ENCODE assay signal across 8 cellular contexts in the genomic region with DNA sequence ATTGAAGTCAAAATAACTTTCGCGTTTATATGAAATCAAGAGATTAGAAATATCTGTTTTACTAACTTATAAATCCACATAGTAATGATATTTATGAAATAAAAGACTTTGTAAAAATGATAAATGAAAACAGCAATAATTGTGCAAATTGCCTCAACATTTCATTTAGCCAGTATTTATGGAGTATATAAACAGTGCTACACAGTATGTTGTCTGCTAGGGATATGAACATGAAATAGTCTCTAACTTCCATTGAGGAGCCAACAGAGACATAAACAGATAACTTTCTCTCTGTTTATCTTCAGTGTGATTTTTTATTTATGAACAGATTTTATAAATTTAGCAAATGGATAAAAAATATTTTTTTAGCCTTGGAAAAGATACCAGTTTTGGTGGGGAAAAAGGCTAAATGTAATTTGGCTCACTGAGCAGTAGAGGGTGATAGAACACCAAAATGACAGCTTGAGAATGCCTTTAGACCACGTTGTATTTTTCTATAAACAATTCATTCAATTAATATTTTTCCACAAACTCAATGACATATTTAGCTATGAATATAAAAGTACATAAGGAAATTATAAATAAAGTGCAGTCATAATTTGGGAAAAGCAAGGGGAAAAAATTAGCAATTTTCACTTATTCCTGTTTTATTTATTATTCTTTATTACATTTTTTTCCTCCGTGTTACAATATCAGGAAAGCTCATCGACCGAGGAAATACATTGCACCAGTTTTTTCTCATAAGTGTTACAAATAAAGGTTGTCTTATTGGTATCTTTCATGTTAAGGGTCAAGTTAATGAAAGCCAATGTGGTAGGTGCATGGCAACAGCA. TPM values are rescaled to one million over a fixed set of nuclear protein-coding genes. Genes with fewer than 3 reads are reported as not detected.
DNase-seq lines count a peak whose midpoint lies in the region; ATAC-seq and TF ChIP-seq lines count a peak whose summit lies in the region.

No MANE protein-coding gene starts in this region.

- H3K4me3 Mint-ChIP-seq in CD8-positive, alpha-beta T cell = no peak overlapping the region
- no peak overlapping the region for H3K4me3 Mint-ChIP-seq in mesothelial cell of epicardium
- no peak overlapping the region for H3K4me3 Mint-ChIP-seq in activated naive CD4-positive, alpha-beta T cell treated with anti-CD3 and anti-CD28 coated beads, Interleukin-2, amount 10 ng/mL, durations not matched to agents 7 days and 5 days

- no peak overlapping the region for H3K27ac ChIP-seq in CD8-positive, alpha-beta T cell (ENCODE audit: low read depth, low read length)
- H3K27ac ChIP-seq in coronary artery = no peak overlapping the region

- intact Hi-C loops in CD8-positive, alpha-beta T cell (cut with DNase I, micrococcal nuclease) = loop anchor here (1.0 to 10.0 kb wide), 9 partner anchors 49 to 730 kb away; partner anchors contain the start of genes ELAPOR1 (in 1 of the 2), PRPF38B (in 1 of the 2) and STXBP3 (in 1 of the 2)

- peaks cover 21% of the 10 kb centered on the region for H3K27me3 Mint-ChIP-seq in CD8-positive, alpha-beta T cell (ENCODE audit: low read depth)
- peaks cover 6% of the 10 kb centered on the region for H3K27me3 Mint-ChIP-seq in mesothelial cell of epicardium (ENCODE audit: low read depth)
- peaks cover 28% of the 10 kb centered on the region for H3K27me3 Mint-ChIP-seq in activated naive CD4-positive, alpha-beta T cell treated with anti-CD3 and anti-CD28 coated beads, Interleukin-2, amount 10 ng/mL, durations not matched to agents 7 days and 5 days

- DNase-seq in CD8-positive, alpha-beta T cell = no peak
- DNase-seq in HFF-Myc (ENCODE audit: extremely low read depth, low read depth) (no peak), NCI-H82 (lab: John Stamatoyannopoulos, UW) (peak; percentile 67), coronary artery (ENCODE audit: low spot score) (no peak), mesothelial cell of epicardium (ENCODE audit: low spot score in 2 of 2, unreplicated experiment in 2 of 2) (no peak)
- no peak for DNase-seq in activated naive CD4-positive, alpha-beta T cell treated with anti-CD3 and anti-CD28 coated beads, Interleukin-2, amount 10 ng/mL, durations not matched to agents 7 days and 5 days
- DNase-seq in activated CD8-positive, alpha-beta memory T cell treated with anti-CD3 and anti-CD28 coated beads, Interleukin-2, amount 50 U/mL, for 4 hours = no peak

- no peak overlapping the region for H3K27ac Mint-ChIP-seq in CD8-positive, alpha-beta T cell
- no peak overlapping the region for H3K27ac Mint-ChIP-seq in mesothelial cell of epicardium
- H3K27ac Mint-ChIP-seq in activated naive CD4-positive, alpha-beta T cell treated with anti-CD3 and anti-CD28 coated beads, Interleukin-2, amount 10 ng/mL, durations not matched to agents 7 days and 5 days = no peak overlapping the region

- no peaks in the 10 kb centered on the region for H3K36me3 Mint-ChIP-seq in CD8-positive, alpha-beta T cell
- H3K36me3 Mint-ChIP-seq in mesothelial cell of epicardium = no peaks in the 10 kb centered on the region
- H3K36me3 Mint-ChIP-seq in activated naive CD4-positive, alpha-beta T cell treated with anti-CD3 and anti-CD28 coated beads, Interleukin-2, amount 10 ng/mL, durations not matched to agents 7 days and 5 days = no peaks in the 10 kb centered on the region

- TF ChIP-seq CTCF in CD8-positive, alpha-beta T cell (IDR thresholded peaks at IDR 0.05) = peak; percentile 99
- TF ChIP-seq CTCF in HFF-Myc (IDR thresholded peaks at IDR 0.05; ENCODE audit: low read depth, low read length, missing control alignments) (peak; percentile 62), coronary artery (IDR thresholded peaks at IDR 0.05) (peak; percentile 61), mesothelial cell of epicardium (IDR thresholded peaks at IDR 0.05; ENCODE audit: unreplicated experiment) (peak; percentile 71)

- POLR2A ChIA-PET in CD8-positive, alpha-beta T cell (lab: Charles Lee) = interaction anchor here (1.5 to 2.5 kb wide), 3 partner anchors 47 to 180 kb away, joined by 12 to 16 read pairs (median 12); partner anchors contain the start of genes EEIG2 and PRPF38B

- no peaks in the 10 kb centered on the region for H3K36me3 ChIP-seq in CD8-positive, alpha-beta T cell (ENCODE audit: insufficient read depth, low read length)

- H3K27me3 ChIP-seq in CD8-positive, alpha-beta T cell (ENCODE audit: insufficient read depth, low read length) = no peaks in the 10 kb centered on the region

- H3K9me3 ChIP-seq in CD8-positive, alpha-beta T cell (ENCODE audit: low read length) = no peaks in the 10 kb centered on the region

- H3K4me3 ChIP-seq in CD8-positive, alpha-beta T cell (ENCODE audit: low read depth, low read length) = no peak overlapping the region
- H3K4me3 ChIP-seq in HFF-Myc (replicated peaks; ENCODE audit: low read depth, low read length) (no peak overlapping the region), coronary artery (no peak overlapping the region)

- H3K4me1 ChIP-seq in CD8-positive, alpha-beta T cell (ENCODE audit: insufficient read depth, low read length) = no peaks in the 10 kb centered on the region

- peak; percentile 69 for ATAC-seq in CD8-positive, alpha-beta T cell
- ATAC-seq in GM18873 (IDR thresholded peaks at IDR 0.05; ENCODE audit: low FRiP score, unreplicated experiment) = no peak

- no peaks in the 10 kb centered on the region for H3K4me1 Mint-ChIP-seq in CD8-positive, alpha-beta T cell (ENCODE audit: low read depth)
- peaks cover 2% of the 10 kb centered on the region for H3K4me1 Mint-ChIP-seq in mesothelial cell of epicardium
- no peaks in the 10 kb centered on the region for H3K4me1 Mint-ChIP-seq in activated naive CD4-positive, alpha-beta T cell treated with anti-CD3 and anti-CD28 coated beads, Interleukin-2, amount 10 ng/mL, durations not matched to agents 7 days and 5 days

- H3K9me3 Mint-ChIP-seq in CD8-positive, alpha-beta T cell = no peaks in the 10 kb centered on the region
- no peaks in the 10 kb centered on the region for H3K9me3 Mint-ChIP-seq in mesothelial cell of epicardium
- peaks cover 11% of the 10 kb centered on the region for H3K9me3 Mint-ChIP-seq in activated naive CD4-positive, alpha-beta T cell treated with anti-CD3 and anti-CD28 coated beads, Interleukin-2, amount 10 ng/mL, durations not matched to agents 7 days and 5 days

- CTCF ChIA-PET in CD8-positive, alpha-beta T cell (lab: Charles Lee) = interaction anchor here (0.8 to 6.7 kb wide), 20 partner anchors 10 to 211 kb away, joined by 3 to 137 read pairs (median 4); partner anchors contain the start of genes EEIG2, HENMT1 and PRPF38B
- CTCF ChIA-PET in activated naive CD4-positive, alpha-beta T cell treated with anti-CD3 and anti-CD28 coated beads, Interleukin-2, amount 10 ng/mL, durations not matched to agents 7 days and 5 days (lab: Charles Lee) = interaction anchor here (0.6 to 4.6 kb wide), 15 partner anchors 10 to 730 kb away, joined by 3 to 80 read pairs (median 4); partner anchors contain the start of gene EEIG2

RNA-seq across cellular contexts. Expression of gene EEIG2, which starts 47.4 kb away (rescaled TPM):
- 10 to 100 TPM; 11.0 to 11.5 TPM for total RNA-seq in CD8-positive, alpha-beta T cell
- 12.4 to 13.9 TPM (median 12.6 TPM) in 3 replicates for total RNA-seq in mesothelial cell of epicardium
